Comparison of ENCODE assay signal across 12 cellular contexts in the genomic region with DNA sequence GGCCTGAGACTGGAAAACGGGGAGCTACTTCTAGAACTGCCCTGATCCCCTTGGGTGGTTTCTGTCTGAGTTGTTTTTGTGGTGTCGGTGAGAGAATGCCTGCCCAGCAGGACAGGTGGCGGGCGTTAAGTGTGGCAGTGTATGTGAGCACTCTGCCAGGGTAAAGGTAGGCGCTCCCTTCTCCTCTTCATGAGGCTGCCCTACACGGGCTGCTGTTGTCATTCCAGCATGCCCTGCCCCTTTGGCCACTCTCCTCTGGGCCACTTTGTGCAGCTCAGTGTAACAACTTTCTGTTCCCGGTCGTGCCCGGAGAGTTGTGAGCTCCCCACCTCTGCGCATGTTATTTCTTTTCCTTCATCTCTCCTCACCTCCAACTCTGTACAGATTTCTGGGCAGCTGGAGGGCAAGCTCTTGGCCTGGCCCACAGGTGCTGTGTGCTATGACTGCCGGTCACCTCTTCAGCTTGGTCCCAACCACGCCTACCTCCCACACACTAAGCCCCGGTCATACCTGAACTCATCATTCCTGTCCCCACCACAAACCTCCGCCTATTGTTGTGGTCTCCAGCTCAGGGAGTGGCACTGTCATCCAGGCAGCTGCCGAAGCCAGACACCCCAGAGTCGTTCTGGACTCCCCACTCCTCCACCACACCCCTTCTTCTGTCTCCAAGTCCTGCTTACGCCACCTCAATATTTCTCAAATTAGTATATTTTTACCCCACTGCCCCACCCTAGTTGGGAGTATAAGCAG.
DNase-seq lines count a peak whose midpoint lies in the region; ATAC-seq and TF ChIP-seq lines count a peak whose summit lies in the region.
"Had no signal": no experiment of that assay in that cellular context is flagged by ENCODE, and none has a peak within 500 bp of the region (broad histone marks: within the 10 kb centered on the region; RNA-seq: fewer than 3 reads in every experiment).

No MANE protein-coding gene starts in this region.

- intact Hi-C loops in Calu3 (cut with micrococcal nuclease; ENCODE audit: unreplicated experiment) = no loop called here
- intact Hi-C loops in breast epithelium (cut with DNase I; ENCODE audit: low total_unique reads) = loop anchor here (1.0 to 10.0 kb wide), 2 partner anchors 9 to 219 kb away; no protein-coding TSS in a partner anchor

- H3K27me3 Mint-ChIP-seq in Calu3 (ENCODE audit: unreplicated experiment) = no peaks in the 10 kb centered on the region
- H3K27me3 Mint-ChIP-seq in osteocyte (ENCODE audit: unreplicated experiment) = no peaks in the 10 kb centered on the region
- H3K27me3 Mint-ChIP-seq in naive thymus-derived CD8-positive, alpha-beta T cell = peaks cover 0 to 14% (median 5%) of the 10 kb centered on the region in 5 donors

- H3K36me3 Mint-ChIP-seq in Calu3 (ENCODE audit: insufficient read depth, unreplicated experiment) = peaks cover 20% of the 10 kb centered on the region
- H3K36me3 Mint-ChIP-seq in osteocyte (ENCODE audit: unreplicated experiment) = peaks cover 7% of the 10 kb centered on the region
- no peaks in the 10 kb centered on the region for H3K36me3 Mint-ChIP-seq in naive thymus-derived CD8-positive, alpha-beta T cell

- no TSS peak for BruUV-seq in Calu3 (replicated peaks; lab: Mats Ljungman, UMichigan)

- no peak overlapping the region for H3K4me3 ChIP-seq in breast epithelium
- H3K4me3 ChIP-seq: skin epidermis had no signal

- POLR2A ChIA-PET in naive thymus-derived CD8-positive, alpha-beta T cell (lab: Charles Lee) = no interaction called here

- no peak for DNase-seq in Calu3
- DNase-seq in breast epithelium (ENCODE audit: low spot score in 2 of 2) = peak in 1 of 2 donors; percentile 85
- no peak for DNase-seq in osteocyte (ENCODE audit: extremely low spot score, unreplicated experiment)
- DNase-seq in naive thymus-derived CD8-positive, alpha-beta T cell = no peak
- DNase-seq: effector CD8-positive, alpha-beta T cell; hippocampal formation; NCI-H510A treated with DMSO at 0.1 percent for 48 hours had no signal

- no peak for TF ChIP-seq POLR2A in breast epithelium (IDR thresholded peaks at IDR 0.05)
- no peak for TF ChIP-seq POLR2A in GM18505 (IDR thresholded peaks at IDR 0.05; ENCODE audit: borderline replicate concordance, extremely low read depth, insufficient read depth, insufficient read length)

- H3K9me3 Mint-ChIP-seq in Calu3 (ENCODE audit: low read depth, unreplicated experiment) (no peaks in the 10 kb centered on the region), osteocyte (ENCODE audit: unreplicated experiment) (no peaks in the 10 kb centered on the region)
- H3K9me3 Mint-ChIP-seq in naive thymus-derived CD8-positive, alpha-beta T cell = no peaks in the 10 kb centered on the region

- H3K36me3 ChIP-seq in breast epithelium = no peaks in the 10 kb centered on the region

- peaks cover 8 to 32% of the 10 kb centered on the region in 2 donors for H3K4me1 ChIP-seq in breast epithelium

- peak; percentile 31 for ATAC-seq in HG03025 (IDR thresholded peaks at IDR 0.05; ENCODE audit: low FRiP score, unreplicated experiment)
- no peak for ATAC-seq in HG03460 (IDR thresholded peaks at IDR 0.05; ENCODE audit: unreplicated experiment)
- no peak for ATAC-seq in GM18511 (IDR thresholded peaks at IDR 0.05; ENCODE audit: unreplicated experiment)
- ATAC-seq in naive thymus-derived CD8-positive, alpha-beta T cell = no peak
- ATAC-seq in GM18505 (IDR thresholded peaks at IDR 0.05; ENCODE audit: unreplicated experiment) = no peak

- H3K4me1 Mint-ChIP-seq in Calu3 (ENCODE audit: low read depth, unreplicated experiment) (peaks cover 70% of the 10 kb centered on the region), osteocyte (ENCODE audit: unreplicated experiment) (peaks cover 45% of the 10 kb centered on the region)
- H3K4me1 Mint-ChIP-seq in naive thymus-derived CD8-positive, alpha-beta T cell = peaks cover 0 to 8% (median 5%) of the 10 kb centered on the region in 4 donors

- H3K27me3 ChIP-seq in breast epithelium = no peaks in the 10 kb centered on the region

- H3K27ac Mint-ChIP-seq in Calu3 (ENCODE audit: unreplicated experiment) = peak overlapping the region; percentile 45
- H3K27ac Mint-ChIP-seq in osteocyte (ENCODE audit: unreplicated experiment) = peak overlapping the region; percentile 60
- H3K27ac Mint-ChIP-seq in naive thymus-derived CD8-positive, alpha-beta T cell = peak overlapping the region in 3 of 10 donors; percentile 17 to 57 (median 45)

- TF ChIP-seq CTCF in Calu3 (IDR thresholded peaks at IDR 0.05; ENCODE audit: unreplicated experiment) (no peak), breast epithelium (IDR thresholded peaks at IDR 0.05) (no peak), osteocyte (IDR thresholded peaks at IDR 0.05) (no peak)

- CTCF ChIA-PET in Calu3 (lab: Charles Lee) = interaction anchor here (0.5 to 1.1 kb wide), 2 partner anchors 69 to 241 kb away, joined by 3 to 4 read pairs; partner anchors contain the start of gene GADD45A

- H3K27ac ChIP-seq in breast epithelium = peak overlapping the region; percentile 59 to 67

- no peaks in the 10 kb centered on the region for H3K9me3 ChIP-seq in breast epithelium

- H3K4me3 Mint-ChIP-seq in Calu3 (ENCODE audit: low read depth, unreplicated experiment) = peak overlapping the region; percentile 39
- H3K4me3 Mint-ChIP-seq in osteocyte (ENCODE audit: unreplicated experiment) = no peak overlapping the region
- H3K4me3 Mint-ChIP-seq in naive thymus-derived CD8-positive, alpha-beta T cell = no peak overlapping the region
